In the genomic region with DNA sequence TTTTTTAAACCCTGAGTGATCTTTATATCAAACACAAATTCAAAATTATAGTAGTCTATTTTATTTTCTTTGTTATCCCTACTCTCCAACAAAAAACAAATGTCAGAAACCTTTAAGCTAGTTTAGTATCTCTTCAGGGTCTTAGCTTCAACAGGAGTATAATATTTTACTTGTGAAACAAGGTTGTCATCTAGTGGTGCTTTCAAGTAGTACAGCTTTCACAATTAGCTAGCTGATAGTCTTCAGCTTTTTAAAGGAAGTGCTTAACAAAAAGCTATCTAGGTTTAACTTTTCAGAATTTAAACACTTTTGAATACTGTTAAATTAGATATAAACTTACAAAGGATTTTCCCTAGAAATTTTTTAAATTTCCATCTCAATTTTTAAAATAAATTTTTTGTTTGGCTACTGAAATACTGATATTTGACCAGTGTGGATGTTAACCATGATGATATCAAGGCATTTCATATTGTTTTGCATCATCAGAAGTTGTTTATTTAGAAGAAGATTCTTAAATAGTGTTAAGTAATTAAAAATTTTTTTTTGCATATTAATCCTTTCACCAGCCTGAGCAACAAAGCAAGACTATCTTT, we compare ENCODE assay signal across 8 cellular contexts. TPM values are rescaled to one million over a fixed set of nuclear protein-coding genes. Genes with fewer than 3 reads are reported as not detected.
A peak's percentile ranks its signal among the peaks of the same experiment; 100 is the strongest.
DNase-seq lines count a peak whose midpoint lies in the region; ATAC-seq and TF ChIP-seq lines count a peak whose summit lies in the region.

No MANE protein-coding gene starts in this region.

- no peak overlapping the region for H3K23ac ChIP-seq in H9 (ENCODE audit: insufficient read length, low read depth, low read length)

- no peak overlapping the region for H3K4me2 ChIP-seq in H9 (ENCODE audit: insufficient read depth, insufficient read length, low read length)

- no peak overlapping the region for H3K27ac Mint-ChIP-seq in H9
- H3K27ac Mint-ChIP-seq in naive B cell, result no peak overlapping the region
- H3K27ac Mint-ChIP-seq in activated T-helper 2 cell treated with anti-CD3 and anti-CD28 coated beads, Interferon-gamma antibody, Interleukin-2, Interleukin-4, amounts not matched to agents 10 μg/mL and 5 μg/mL and 100 μg/mL, durations not matched to agents 14 hours and 24 hours and 36 hours, result no peak overlapping the region

- no peaks in the 10 kb centered on the region for H4K20me1 ChIP-seq in H9 (ENCODE audit: control insufficient read depth, insufficient read depth, insufficient read length)

- H3K36me3 Mint-ChIP-seq in H9 (ENCODE audit: insufficient read depth in 1 of 3, low read depth in 3 of 3), result peaks cover 9 to 11% (median 9%) of the 10 kb centered on the region in 3 experiments; a peak in 6 of 7 replicates
- H3K36me3 Mint-ChIP-seq in naive B cell, result no peaks in the 10 kb centered on the region
- no peaks in the 10 kb centered on the region for H3K36me3 Mint-ChIP-seq in activated T-helper 2 cell treated with anti-CD3 and anti-CD28 coated beads, Interferon-gamma antibody, Interleukin-2, Interleukin-4, amounts not matched to agents 10 μg/mL and 5 μg/mL and 100 μg/mL, durations not matched to agents 14 hours and 24 hours and 36 hours (ENCODE audit: low read depth)

- intact Hi-C loops in Right ventricle myocardium inferior (cut with DNase I), result loop anchor here (10.0 kb wide), 1 partner anchor 266 kb away; the partner anchor contains the start of gene DIAPH3
- intact Hi-C loops in cardiac septum (cut with DNase I), result loop anchor here (10.0 kb wide), 1 partner anchor 86 kb away; no protein-coding TSS in a partner anchor
- intact Hi-C loops in activated T-helper 2 cell treated with anti-CD3 and anti-CD28 coated beads, Interferon-gamma antibody, Interleukin-2, Interleukin-4, amounts not matched to agents 10 μg/mL and 5 μg/mL and 100 μg/mL, durations not matched to agents 14 hours and 24 hours and 36 hours (cut with micrococcal nuclease), result loop anchor here (1.0 to 5.0 kb wide), 4 partner anchors 34 to 1040 kb away; partner anchors contain the start of gene TDRD3

- ATAC-seq in Right ventricle myocardium inferior (peak; percentile 62), RWPE2 (ENCODE audit: low read depth) (0 out of 3 replicates have a peak, but pooled peaks have one; percentile 53), naive B cell (ENCODE audit: low read depth in 2 of 2) (peak; percentile 61 to 69)

- no peaks in the 10 kb centered on the region for H3K79me1 ChIP-seq in H9 (ENCODE audit: insufficient read depth, low read depth, low read length, poor library complexity, severe bottlenecking)

- H4K91ac ChIP-seq in H9 (ENCODE audit: insufficient read length, low read depth, low read length), result no peak overlapping the region

- no peak overlapping the region for H2BK12ac ChIP-seq in H9 (ENCODE audit: insufficient read length, low read depth, low read length)

- H3K23me2 ChIP-seq in H9 (ENCODE audit: insufficient read length, low read depth, low read length, poor library complexity, severe bottlenecking), result no peaks in the 10 kb centered on the region

- H2BK5ac ChIP-seq in H9 (ENCODE audit: insufficient read length, low read length), result no peak overlapping the region

- H3K56ac ChIP-seq in H9 (ENCODE audit: insufficient read length, low read depth, low read length), result no peak overlapping the region

- H3K4me1 Mint-ChIP-seq in H9 (peaks cover 5 to 11% of the 10 kb centered on the region in 2 experiments), naive B cell (peaks cover 12 to 24% (median 16%) of the 10 kb centered on the region in 3 donors)
- H3K4me1 Mint-ChIP-seq in activated T-helper 2 cell treated with anti-CD3 and anti-CD28 coated beads, Interferon-gamma antibody, Interleukin-2, Interleukin-4, amounts not matched to agents 10 μg/mL and 5 μg/mL and 100 μg/mL, durations not matched to agents 14 hours and 24 hours and 36 hours (ENCODE audit: low read depth), result peaks cover 16% of the 10 kb centered on the region

- no peak overlapping the region for H2AFZ ChIP-seq in H9 (ENCODE audit: low read length)

- no peak overlapping the region for H3K4me3 Mint-ChIP-seq in H9
- no peak overlapping the region for H3K4me3 Mint-ChIP-seq in naive B cell
- no peak overlapping the region for H3K4me3 Mint-ChIP-seq in activated T-helper 2 cell treated with anti-CD3 and anti-CD28 coated beads, Interferon-gamma antibody, Interleukin-2, Interleukin-4, amounts not matched to agents 10 μg/mL and 5 μg/mL and 100 μg/mL, durations not matched to agents 14 hours and 24 hours and 36 hours (ENCODE audit: low read depth)

- H2BK120ac ChIP-seq in H9 (ENCODE audit: low read depth, low read length, poor library complexity, severe bottlenecking), result no peak overlapping the region

- no peak overlapping the region for H2BK15ac ChIP-seq in H9 (ENCODE audit: low read depth, low read length)

- H3K4ac ChIP-seq in H9 (ENCODE audit: low read depth, low read length), result no peak overlapping the region

- H3K4me3 ChIP-seq in RWPE2 (ENCODE audit: severe bottlenecking), result no peak overlapping the region
- H3K4me3 ChIP-seq in epithelial cell of proximal tubule (ENCODE audit: low read depth, low read length), result no peak overlapping the region

- no peak overlapping the region for H2AK5ac ChIP-seq in H9 (ENCODE audit: insufficient read length, low read length)

- no peak overlapping the region for H3T11ph ChIP-seq in H9 (ENCODE audit: low read length)

- DNase-seq in Right ventricle myocardium inferior (ENCODE audit: missing footprints) (no peak), cardiac septum (ENCODE audit: low spot score) (no peak), H9 (no peak), LHCN-M2 (ENCODE audit: low read depth) (peak; percentile 58), RWPE2 (ENCODE audit: low spot score) (no peak), epithelial cell of proximal tubule (ENCODE audit: low read depth) (peak; percentile 33), naive B cell (peak; percentile 44)
- DNase-seq in activated T-helper 2 cell treated with anti-CD3 and anti-CD28 coated beads, Interferon-gamma antibody, Interleukin-2, Interleukin-4, amounts not matched to agents 10 μg/mL and 5 μg/mL and 100 μg/mL, durations not matched to agents 14 hours and 24 hours and 36 hours (ENCODE audit: low spot score), result no peak

- H2BK20ac ChIP-seq in H9 (ENCODE audit: low read depth, low read length, poor library complexity, severe bottlenecking), result no peak overlapping the region

- no peaks in the 10 kb centered on the region; the same call in none of the 2 replicates for H3K79me2 ChIP-seq in H9 (ENCODE audit: insufficient read depth, low read length)

- H3K9me3 Mint-ChIP-seq in H9 (peaks cover 6 to 8% of the 10 kb centered on the region in 2 experiments; a peak in 4 of 5 replicates), naive B cell (peaks cover 0 to 8% (median 2%) of the 10 kb centered on the region in 7 donors)
- peaks cover 4% of the 10 kb centered on the region for H3K9me3 Mint-ChIP-seq in activated T-helper 2 cell treated with anti-CD3 and anti-CD28 coated beads, Interferon-gamma antibody, Interleukin-2, Interleukin-4, amounts not matched to agents 10 μg/mL and 5 μg/mL and 100 μg/mL, durations not matched to agents 14 hours and 24 hours and 36 hours

- H3K18ac ChIP-seq in H9 (ENCODE audit: insufficient read length, low read depth, low read length), result no peak overlapping the region

- H3K9ac ChIP-seq in H9 (ENCODE audit: extremely low read depth, insufficient read length, low read length), result no peak overlapping the region

- peak; percentile 97 for TF ChIP-seq CTCF in H9 (conservative IDR thresholded peaks at IDR 0.05)
- TF ChIP-seq CTCF in RWPE2 (IDR thresholded peaks at IDR 0.05; ENCODE audit: poor library complexity, severe bottlenecking), result peak; percentile 92
- TF ChIP-seq CTCF in epithelial cell of proximal tubule (conservative IDR thresholded peaks at IDR 0.05; ENCODE audit: low read depth, low read length), result peak; percentile 85

- no peak overlapping the region for H4K8ac ChIP-seq in H9 (replicated peaks; ENCODE audit: insufficient read length, low read depth, low read length)

- H3K27me3 ChIP-seq in H9 (ENCODE audit: insufficient read depth, low read length) (no peaks in the 10 kb centered on the region), RWPE2 (ENCODE audit: insufficient read depth, poor library complexity, severe bottlenecking) (no peaks in the 10 kb centered on the region)

- no peak overlapping the region for H3K27ac ChIP-seq in H9 (ENCODE audit: insufficient read length, low read depth, low read length)
- H3K27ac ChIP-seq in RWPE2 (ENCODE audit: poor library complexity, severe bottlenecking), result no peak overlapping the region

- H3K9me3 ChIP-seq in H9 (ENCODE audit: control insufficient read depth, low read depth, low read length) (no peaks in the 10 kb centered on the region), RWPE2 (ENCODE audit: severe bottlenecking) (no peaks in the 10 kb centered on the region)

- H3K4me1 ChIP-seq in H9 (ENCODE audit: insufficient read depth, low read length) (no peaks in the 10 kb centered on the region), RWPE2 (ENCODE audit: insufficient read depth, poor library complexity, severe bottlenecking) (no peaks in the 10 kb centered on the region)

- H3K27me3 Mint-ChIP-seq in H9 (ENCODE audit: low read depth), result no peaks in the 10 kb centered on the region
- H3K27me3 Mint-ChIP-seq in naive B cell, result no peaks in the 10 kb centered on the region
- no peaks in the 10 kb centered on the region for H3K27me3 Mint-ChIP-seq in activated T-helper 2 cell treated with anti-CD3 and anti-CD28 coated beads, Interferon-gamma antibody, Interleukin-2, Interleukin-4, amounts not matched to agents 10 μg/mL and 5 μg/mL and 100 μg/mL, durations not matched to agents 14 hours and 24 hours and 36 hours (ENCODE audit: low read depth)

- H3K14ac ChIP-seq in H9 (ENCODE audit: insufficient read depth, low read length), result no peak overlapping the region

- H3K36me3 ChIP-seq in RWPE2 (ENCODE audit: low read depth), result no peaks in the 10 kb centered on the region

- H4K5ac ChIP-seq in H9 (ENCODE audit: insufficient read length, low read depth, low read length), result no peak overlapping the region

RNA-seq across cellular contexts. Expression of gene TDRD3, which starts 34.2 kb away (rescaled TPM):
- total RNA-seq in Right ventricle myocardium inferior, result 40.2 TPM
- 47.8 TPM for total RNA-seq in cardiac septum
- 16.1 and 16.9 TPM in 2 replicates for total RNA-seq in H9 (2021)
- total RNA-seq in LHCN-M2 (2014; rRNA removed), result 9.4 and 14.2 TPM in 2 replicates
- polyA plus RNA-seq in LHCN-M2 (2012), result 4.4 TPM
- total RNA-seq in epithelial cell of proximal tubule, result 8.2 and 8.8 TPM in 2 replicates
- polyA plus RNA-seq in naive B cell (ENCODE audit: low read depth in 6 of 6), result 1 to 10 TPM; 1.5 to 8.7 (median 6.0) TPM
- 19.0 and 22.0 TPM in 2 replicates for total RNA-seq in activated T-helper 2 cell treated with anti-CD3 and anti-CD28 coated beads, Interferon-gamma antibody, Interleukin-2, Interleukin-4, amounts not matched to agents 10 μg/mL and 5 μg/mL and 100 μg/mL, durations not matched to agents 14 hours and 24 hours and 36 hours

Comparison
In these comparisons a context has a peak if more than half of its experiments do, and no peak if none do; other contexts are left out.
1. DNase-seq: peak in LHCN-M2 (single experiment), epithelial cell of proximal tubule (single experiment) and naive B cell (single experiment); none in Right ventricle myocardium inferior (single experiment), cardiac septum (single experiment), H9 (single experiment), RWPE2 (single experiment) and activated T-helper 2 cell treated with anti-CD3 and anti-CD28 coated beads, Interferon-gamma antibody, Interleukin-2, Interleukin-4, amounts not matched to agents 10 μg/mL and 5 μg/mL and 100 μg/mL, durations not matched to agents 14 hours and 24 hours and 36 hours (single experiment).
2. Peak in every context shown above with its lines, with median percentiles within 50 percentile points of each other: ATAC-seq and CTCF ChIP-seq.